Comparison of ENCODE assay signal across 14 cellular contexts in genomic region chr3:7546219-7546618, GRCh38.
A peak's percentile ranks its signal among the peaks of the same experiment; 100 is the strongest.
DNase-seq lines count a peak whose midpoint lies in the region; ATAC-seq, FAIRE-seq and TF ChIP-seq lines count a peak whose summit lies in the region.
"Had no signal": no experiment of that assay in that cellular context is flagged by ENCODE, and none has a peak within 500 bp of the region (broad histone marks: within the 10 kb centered on the region; RNA-seq: fewer than 3 reads in every experiment).

No MANE protein-coding gene starts in this region.

- no peaks in the 10 kb centered on the region for H3K9me3 Mint-ChIP-seq in activated T-cell treated with anti-CD3 and anti-CD28 coated beads, Interleukin-2, amount 50 U/mL, for 24 hours
- H3K9me3 Mint-ChIP-seq in endodermal cell, result peaks cover 6% of the 10 kb centered on the region

- in situ Hi-C loops in mammary epithelial cell (cut with MboI; ENCODE audit: low sequenced_read_pairs in 2 of 2), result no loop called here

- no peak overlapping the region for H3K4me3 Mint-ChIP-seq in activated T-cell treated with anti-CD3 and anti-CD28 coated beads, Interleukin-2, amount 50 U/mL, for 24 hours
- H3K4me3 Mint-ChIP-seq in endodermal cell, result no peak overlapping the region
- H3K4me3 Mint-ChIP-seq: activated B cell treated with CpG ODN at 0.5 μM for 24 hours had no signal

- BruUV-seq in mammary epithelial cell (replicated peaks; lab: Mats Ljungman, UMichigan), result no TSS peak

- H3K27ac ChIP-seq in mammary epithelial cell (ENCODE audit: insufficient read depth, low read depth, low read length) (no peak overlapping the region), endodermal cell (ENCODE audit: low read depth, low read length) (no peak overlapping the region)
- H3K27ac ChIP-seq: Peyer's patch had no signal

- H3K4me2 ChIP-seq in mammary epithelial cell (ENCODE audit: insufficient read depth, low read depth, low read length), result no peak overlapping the region

- H3K4me1 ChIP-seq in mammary epithelial cell (ENCODE audit: insufficient read depth, low read length) (no peaks in the 10 kb centered on the region), endodermal cell (ENCODE audit: control insufficient read depth, insufficient read depth, low read length) (no peaks in the 10 kb centered on the region)
- H3K4me1 ChIP-seq: Peyer's patch had no signal

- H3K27me3 ChIP-seq in mammary epithelial cell (ENCODE audit: insufficient read depth, low read length) (no peaks in the 10 kb centered on the region), endodermal cell (ENCODE audit: control insufficient read depth, insufficient read depth, low read length, poor library complexity, severe bottlenecking) (no peaks in the 10 kb centered on the region)
- H3K27me3 ChIP-seq: Peyer's patch had no signal

- no peak overlapping the region for H2AFZ ChIP-seq in mammary epithelial cell (ENCODE audit: low read depth, low read length)

- H3K9ac ChIP-seq in mammary epithelial cell (ENCODE audit: insufficient read depth, low read length) (no peak overlapping the region), endodermal cell (ENCODE audit: extremely low read depth, low read length, poor library complexity, severe bottlenecking) (no peak overlapping the region)

- dilution Hi-C loops in mammary epithelial cell (cut with HindIII; ENCODE audit: low sequenced_read_pairs), result no loop called here

- H3K27me3 Mint-ChIP-seq in activated T-cell treated with anti-CD3 and anti-CD28 coated beads, Interleukin-2, amount 50 U/mL, for 24 hours, result no peaks in the 10 kb centered on the region
- H3K27me3 Mint-ChIP-seq in endodermal cell (ENCODE audit: insufficient read depth), result no peaks in the 10 kb centered on the region
- H3K27me3 Mint-ChIP-seq: activated B cell treated with CpG ODN at 0.5 μM for 24 hours had no signal

- intact Hi-C loops in mammary epithelial cell (cut with micrococcal nuclease), result loop anchor here (1.0 to 5.0 kb wide), 3 partner anchors 155 to 871 kb away; no protein-coding TSS in a partner anchor

- ATAC-seq in HG03175 (IDR thresholded peaks at IDR 0.05; ENCODE audit: unreplicated experiment), result no peak

- H3K36me3 ChIP-seq in mammary epithelial cell (ENCODE audit: insufficient read depth, low read length) (no peaks in the 10 kb centered on the region), endodermal cell (ENCODE audit: control insufficient read depth, insufficient read depth, low read length) (no peaks in the 10 kb centered on the region)
- H3K36me3 ChIP-seq: Peyer's patch had no signal

- H3K4me3 ChIP-seq in mammary epithelial cell (replicated peaks in 1 of 3; ENCODE audit: insufficient read depth in 1 of 3, low read depth in 2 of 3, low read length in 3 of 3), result no peak overlapping the region
- no peak overlapping the region for H3K4me3 ChIP-seq in endodermal cell (ENCODE audit: low read length)
- H3K4me3 ChIP-seq: Peyer's patch had no signal

- H3K27ac Mint-ChIP-seq in activated T-cell treated with anti-CD3 and anti-CD28 coated beads, Interleukin-2, amount 50 U/mL, for 24 hours, result no peak overlapping the region
- no peak overlapping the region for H3K27ac Mint-ChIP-seq in endodermal cell
- H3K27ac Mint-ChIP-seq: activated B cell treated with CpG ODN at 0.5 μM for 24 hours had no signal

- 91% methylated on average over 4 of the region's 4 CpGs for WGBS in mammary epithelial cell (ENCODE audit: low coverage, missing lambda C conversion rate)
- WGBS in endodermal cell (ENCODE audit: insufficient coverage in 1 of 2, insufficient read length in 1 of 2), 2 experiments, result 88 to 93% methylated on average over 1 to 4 of the region's 4 CpGs

- no peaks in the 10 kb centered on the region for H4K20me1 ChIP-seq in mammary epithelial cell (ENCODE audit: insufficient read depth, low read length)

- TF ChIP-seq CTCF in D721Med (IDR thresholded peaks at IDR 0.05; ENCODE audit: insufficient read depth, missing control alignments) (peak; percentile 36), mammary epithelial cell (conservative IDR thresholded peaks at IDR 0.05 in 1 of 2, IDR thresholded peaks at IDR 0.05 in 1 of 2; ENCODE audit: extremely low read depth in 1 of 2, insufficient read depth in 1 of 2, low read depth in 1 of 2, low read length in 2 of 2) (peak in 1 of 2 donors; percentile 34), endodermal cell (conservative IDR thresholded peaks at IDR 0.05) (no peak)

- no peaks in the 10 kb centered on the region for H3K36me3 Mint-ChIP-seq in activated T-cell treated with anti-CD3 and anti-CD28 coated beads, Interleukin-2, amount 50 U/mL, for 24 hours (ENCODE audit: low read depth)
- H3K36me3 Mint-ChIP-seq in endodermal cell (ENCODE audit: low read depth), result no peaks in the 10 kb centered on the region

- DNase-seq in D721Med (ENCODE audit: insufficient read length, low spot score), result no peak
- peak; percentile 30 to 38 for DNase-seq in Kasumi-1 (lab: John Stamatoyannopoulos, UW)
- DNase-seq in mammary epithelial cell, result peak; percentile 24
- DNase-seq in left kidney (ENCODE audit: low read depth, low spot score), result peak; percentile 60
- DNase-seq in activated T-cell treated with anti-CD3 and anti-CD28 coated beads, Interleukin-2, amount 50 U/mL, for 24 hours, result no peak
- DNase-seq in T1000 (lab: John Stamatoyannopoulos, UW), result no peak
- no peak for DNase-seq in endodermal cell
- DNase-seq: activated B cell treated with CpG ODN at 0.5 μM for 24 hours, cerebellar nuclear complex, DMS 273 treated with DMSO at 0.1 percent for 48 hours, hippocampal formation, NCI-H2029 treated with DMSO at 0.1 percent for 48 hours, Peyer's patch had no signal

- no peak for FAIRE-seq in D721Med (lab: Jason Lieb, UNC)

- no peaks in the 10 kb centered on the region for H3K79me2 ChIP-seq in mammary epithelial cell (ENCODE audit: insufficient read depth, low read length)

- H3K4me1 Mint-ChIP-seq in activated T-cell treated with anti-CD3 and anti-CD28 coated beads, Interleukin-2, amount 50 U/mL, for 24 hours (ENCODE audit: low read depth), result no peaks in the 10 kb centered on the region
- peaks cover 3% of the 10 kb centered on the region for H3K4me1 Mint-ChIP-seq in endodermal cell
- H3K4me1 Mint-ChIP-seq: activated B cell treated with CpG ODN at 0.5 μM for 24 hours had no signal

- CTCF ChIA-PET in mammary epithelial cell (lab: Charles Lee; ENCODE audit: low non-redundant PET), result no interaction called here

- no peaks in the 10 kb centered on the region for H3K9me3 ChIP-seq in mammary epithelial cell (replicated peaks; ENCODE audit: insufficient read depth, low read length)
- H3K9me3 ChIP-seq in endodermal cell (ENCODE audit: control insufficient read depth, low read length), result peaks cover 6% of the 10 kb centered on the region
- H3K9me3 ChIP-seq: Peyer's patch had no signal

Comparison
In these comparisons a context has a peak if more than half of its experiments do, and no peak if none do; other contexts are left out.
1. DNase-seq: peak in Kasumi-1 (2 of 2), mammary epithelial cell (single experiment) and left kidney (single experiment); none in D721Med (single experiment), activated T-cell treated with anti-CD3 and anti-CD28 coated beads, Interleukin-2, amount 50 U/mL, for 24 hours (single experiment), T1000 (single experiment) and endodermal cell (single experiment).